Comparison of ENCODE assay signal across 1 cellular context in the genomic region with DNA sequence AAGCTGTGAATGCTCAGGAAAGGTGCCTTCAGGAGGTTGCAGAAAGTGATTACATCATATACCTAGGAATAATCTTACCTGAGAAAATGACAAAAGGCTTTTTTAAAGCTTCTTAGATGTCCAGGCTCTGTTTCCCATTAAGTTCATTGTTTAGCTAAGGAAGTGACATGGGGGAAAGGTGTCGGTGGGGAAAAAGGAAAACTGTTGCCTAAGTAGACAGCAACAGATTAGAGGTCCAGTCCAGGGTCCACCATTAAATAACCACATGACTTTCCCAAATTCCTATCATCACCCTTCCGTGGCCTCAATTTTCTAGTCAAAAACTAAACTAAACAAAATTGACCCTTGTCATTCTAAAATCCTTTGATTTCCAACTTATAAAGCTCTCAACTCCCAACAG.
TF ChIP-seq lines count a peak whose summit lies in the region.

No MANE protein-coding gene starts in this region.

TF ChIP-seq in IMR-90, 13 proteins besides CTCF, POLR2A, EP300 and RAD21 (continued from another document):
- TF ChIP-seq, protein P1, sequence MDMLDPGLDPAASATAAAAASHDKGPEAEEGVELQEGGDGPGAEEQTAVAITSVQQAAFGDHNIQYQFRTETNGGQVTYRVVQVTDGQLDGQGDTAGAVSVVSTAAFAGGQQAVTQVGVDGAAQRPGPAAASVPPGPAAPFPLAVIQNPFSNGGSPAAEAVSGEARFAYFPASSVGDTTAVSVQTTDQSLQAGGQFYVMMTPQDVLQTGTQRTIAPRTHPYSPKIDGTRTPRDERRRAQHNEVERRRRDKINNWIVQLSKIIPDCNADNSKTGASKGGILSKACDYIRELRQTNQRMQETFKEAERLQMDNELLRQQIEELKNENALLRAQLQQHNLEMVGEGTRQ (IDR thresholded peaks at IDR 0.05; ENCODE audit: low read depth, low read length): no peak
- TF ChIP-seq RFX5 (IDR thresholded peaks at IDR 0.05; ENCODE audit: low read depth, low read length): no peak
- no peak for TF ChIP-seq MAFK (IDR thresholded peaks at IDR 0.05; ENCODE audit: low read depth, low read length)
TF ChIP-seq in IMR-90: peak in this region for 0.
